Comparison of ENCODE assay signal across 8 cellular contexts in genomic region chr19:2329162-2329505, GRCh38.
DNase-seq lines count a peak whose midpoint lies in the region; ATAC-seq and TF ChIP-seq lines count a peak whose summit lies in the region.

No MANE protein-coding gene starts in this region.

- peaks cover 47% of the 10 kb centered on the region for H3K4me1 Mint-ChIP-seq in central memory CD8-positive, alpha-beta T cell

- H3K27ac Mint-ChIP-seq in central memory CD8-positive, alpha-beta T cell (ENCODE audit: low read depth) = peak overlapping the region; percentile 94

- H3K27me3 Mint-ChIP-seq in central memory CD8-positive, alpha-beta T cell = no peaks in the 10 kb centered on the region

- ATAC-seq in central memory CD8-positive, alpha-beta T cell (replicated peaks; ENCODE audit: extremely low read depth, poor library complexity, severe bottlenecking) = no peak
- no peak for ATAC-seq in HG03565 (IDR thresholded peaks at IDR 0.05; ENCODE audit: unreplicated experiment)
- no peak for ATAC-seq in HG03442 (IDR thresholded peaks at IDR 0.05; ENCODE audit: unreplicated experiment)

- DNase-seq in AG04449 (ENCODE audit: low read depth, low spot score) = no peak
- DNase-seq in central memory CD8-positive, alpha-beta T cell (ENCODE audit: low spot score in 2 of 2) = no peak
- no peak for DNase-seq in activated effector memory CD4-positive, alpha-beta T cell treated with Interleukin-2 at 50 U/mL for 16 hours
- no peak for DNase-seq in iPS-NIHi7 (ENCODE audit: extremely low spot score)

- TF ChIP-seq CTCF in AG04449 (IDR thresholded peaks at IDR 0.05; ENCODE audit: insufficient read depth, low read length, missing control alignments) = no peak

- no peaks in the 10 kb centered on the region for H3K9me3 ChIP-seq in HUES6 (ENCODE audit: control insufficient read depth, insufficient read depth, low read depth, low read length)
- no peaks in the 10 kb centered on the region for H3K9me3 ChIP-seq in mucosa of stomach (ENCODE audit: control insufficient read depth, low read length)

- H3K9me3 Mint-ChIP-seq in central memory CD8-positive, alpha-beta T cell = no peaks in the 10 kb centered on the region

- CTCF ChIA-PET in AG04449 (lab: Yijun Ruan, JAX) = interaction anchor here (0.9 to 1.7 kb wide), 2 partner anchors 63 to 282 kb away, joined by 3 to 7 read pairs; no protein-coding TSS in a partner anchor

- H3K4me3 Mint-ChIP-seq in central memory CD8-positive, alpha-beta T cell = peak overlapping the region; percentile 96

- H3K4me3 ChIP-seq in AG04449 (ENCODE audit: low read depth, low read length) (peak overlapping the region; percentile 92), HUES6 (ENCODE audit: low read depth, low read length) (peak overlapping the region; percentile 87), mucosa of stomach (ENCODE audit: low read length) (peak overlapping the region; percentile 80)

- H3K9ac ChIP-seq in HUES6 (ENCODE audit: low read length) (peak overlapping the region; percentile 84), mucosa of stomach (ENCODE audit: low read length) (peak overlapping the region; percentile 90)

- H3K36me3 Mint-ChIP-seq in central memory CD8-positive, alpha-beta T cell (ENCODE audit: insufficient read depth) = peaks cover 33% of the 10 kb centered on the region

- POLR2A ChIA-PET in AG04449 (lab: Yijun Ruan, JAX) = no interaction called here

- peaks cover 26% of the 10 kb centered on the region for H3K36me3 ChIP-seq in HUES6 (ENCODE audit: control insufficient read depth, insufficient read depth, low read length)
- H3K36me3 ChIP-seq in mucosa of stomach (ENCODE audit: control insufficient read depth, insufficient read depth, low read length) = no peaks in the 10 kb centered on the region

- H3K27me3 ChIP-seq in HUES6 (ENCODE audit: control insufficient read depth, insufficient read depth, low read length) (no peaks in the 10 kb centered on the region), mucosa of stomach (ENCODE audit: control insufficient read depth, insufficient read depth, low read length) (no peaks in the 10 kb centered on the region)

- peak overlapping the region; percentile 75; the same call in 1 of the 2 replicates for H3K27ac ChIP-seq in HUES6 (ENCODE audit: low read depth, low read length)

- H3K4me1 ChIP-seq in HUES6 (ENCODE audit: control insufficient read depth, insufficient read depth, low read length) = peaks cover 25% of the 10 kb centered on the region
- H3K4me1 ChIP-seq in mucosa of stomach (ENCODE audit: control insufficient read depth, insufficient read depth, low read length) = peaks cover 52% of the 10 kb centered on the region
